In the genomic region with DNA sequence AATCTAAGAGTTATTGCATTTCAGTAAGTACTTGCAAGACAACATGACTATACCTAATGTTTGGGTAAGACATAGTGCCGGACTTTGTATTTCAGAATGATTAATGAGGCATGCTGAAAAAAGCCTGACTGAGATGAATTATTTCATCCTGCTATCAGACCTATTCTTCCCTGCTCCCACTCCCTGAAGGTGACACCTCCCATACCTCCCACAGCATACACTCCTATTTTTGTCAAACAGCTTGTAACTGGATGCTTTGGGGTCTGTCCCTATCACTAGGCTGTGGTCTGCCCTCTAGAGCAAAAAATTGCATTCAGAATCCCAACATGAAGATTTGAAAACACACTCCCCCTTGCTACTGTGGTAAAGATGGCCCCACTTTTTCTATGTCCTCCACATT, we compare ENCODE assay signal across 22 cellular contexts.
"Had no signal": no experiment of that assay in that cellular context is flagged by ENCODE, and none has a peak within 500 bp of the region (broad histone marks: within the 10 kb centered on the region; RNA-seq: fewer than 3 reads in every experiment).

No MANE protein-coding gene starts in this region.

- H3K36me3 ChIP-seq: esophagus muscularis mucosa, gastroesophageal sphincter, heart left ventricle, left lung, lower lobe of right lung had no signal

- H3K27me3 ChIP-seq: esophagus muscularis mucosa, foreskin keratinocyte, heart left ventricle, hepatocyte, left lung had no signal

- H3K27ac ChIP-seq: coronary artery, dorsolateral prefrontal cortex, esophagus muscularis mucosa, foreskin keratinocyte, gastroesophageal sphincter, heart left ventricle, hepatocyte, left lung, lower lobe of right lung had no signal

- H3K4me1 ChIP-seq: esophagus muscularis mucosa, foreskin keratinocyte, gastroesophageal sphincter, heart left ventricle, left lung, lower lobe of right lung had no signal

- H3K4me3 Mint-ChIP-seq: immature natural killer cell, mesothelial cell of epicardium had no signal

- DNase-seq: dermis blood vessel endothelial cell; dorsolateral prefrontal cortex; effector CD4-positive, alpha-beta T cell; effector memory CD4-positive, alpha-beta T cell; foreskin keratinocyte; heart left ventricle; hypothalamus; immature natural killer cell; islet precursor cell; kidney; kidney glomerular epithelial cell; left colon; left lung; left ventricle myocardium superior; lower lobe of right lung; mesenchymal stem cell; mucosa of descending colon had no signal

- H3K36me3 Mint-ChIP-seq: mesothelial cell of epicardium had no signal

- H3K4me3 ChIP-seq: coronary artery, dorsolateral prefrontal cortex, esophagus muscularis mucosa, gastroesophageal sphincter, heart left ventricle, hepatocyte, left lung, lower lobe of right lung, mucosa of descending colon had no signal

- H3K27ac Mint-ChIP-seq: immature natural killer cell, mesothelial cell of epicardium had no signal

- H3K9me3 ChIP-seq: esophagus muscularis mucosa, gastroesophageal sphincter, heart left ventricle, left lung, lower lobe of right lung, mucosa of descending colon had no signal
